Comparison of ENCODE assay signal across 24 cellular contexts in genomic region chr6:10540073-10540746, GRCh38. TPM values are rescaled to one million over a fixed set of nuclear protein-coding genes. Genes with fewer than 3 reads are reported as not detected.
DNase-seq lines count a peak whose midpoint lies in the region; ATAC-seq, FAIRE-seq and TF ChIP-seq lines count a peak whose summit lies in the region.
"Had no signal": no experiment of that assay in that cellular context is flagged by ENCODE, and none has a peak within 500 bp of the region (broad histone marks: within the 10 kb centered on the region; RNA-seq: fewer than 3 reads in every experiment).

No MANE protein-coding gene starts in this region.

- DNase-seq in GM12892 (ENCODE audit: insufficient read length) (no peak), WTC11 (ENCODE audit: low spot score) (no peak), cerebellar nuclear complex (lab: John Stamatoyannopoulos, UW) (no peak), H4 (ENCODE audit: low spot score) (no peak)
- DNase-seq in natural killer cell treated with Interleukin-12 subunit alpha and Interleukin-12 subunit beta and Interleukin-15 and Interleukin-18, amount 100 ng/mL, for 72 hours (ENCODE audit: low spot score) = no peak
- DNase-seq: activated CD4-positive, alpha-beta memory T cell treated with anti-CD3 and anti-CD28 coated beads for 36 hours; activated CD4-positive, CD25-positive, alpha-beta regulatory T cell; activated effector memory CD4-positive, alpha-beta T cell treated with anti-CD3 and anti-CD28 coated beads, Interleukin-2, amount 50 U/mL, for 16 hours; activated naive CD8-positive, alpha-beta T cell treated with anti-CD3 and anti-CD28 coated beads, Interleukin-2, amount 50 U/mL, for 24 hours; CD8-positive, alpha-beta T cell; DMS53; effector CD8-positive, alpha-beta T cell; foreskin melanocyte; hypothalamus; left ventricle myocardium superior; NCI-H1417; NCI-H524; small intestine; stimulated activated CD4-positive, alpha-beta T cell treated with anti-CD3 and anti-CD28 coated beads, Interleukin-2, amount 100 ng/mL, for 24 hours; T-helper 9 cell; uterus had no signal

- H3K4me3 Mint-ChIP-seq in WTC11 = no peak overlapping the region
- peak overlapping the region; percentile 35 for H3K4me3 Mint-ChIP-seq in stimulated activated memory B cell treated with anti-CD40 and anti-IgM and Interleukin-4, amounts not matched to agents 10 μg/mL and 1 μg/mL and 100 μg/mL, for 72 hours
- no peak overlapping the region for H3K4me3 Mint-ChIP-seq in natural killer cell treated with Interleukin-12 subunit alpha and Interleukin-12 subunit beta and Interleukin-15 and Interleukin-18, amount 100 ng/mL, for 72 hours
- H3K4me3 Mint-ChIP-seq: activated CD4-positive, alpha-beta memory T cell treated with anti-CD3 and anti-CD28 coated beads for 36 hours; activated naive CD8-positive, alpha-beta T cell treated with anti-CD3 and anti-CD28 coated beads, Interleukin-2, amount 50 U/mL, for 24 hours; CD8-positive, alpha-beta T cell; stimulated activated effector memory CD8-positive, alpha-beta T cell treated with anti-CD3 and anti-CD28 coated beads, Interleukin-12 subunit alpha, Interleukin-12 subunit beta, amount 100 ng/mL, for 72 hours had no signal

- H3K27me3 Mint-ChIP-seq in WTC11 (ENCODE audit: low read depth) = no peaks in the 10 kb centered on the region
- no peaks in the 10 kb centered on the region for H3K27me3 Mint-ChIP-seq in stimulated activated memory B cell treated with anti-CD40 and anti-IgM and Interleukin-4, amounts not matched to agents 10 μg/mL and 1 μg/mL and 100 μg/mL, for 72 hours
- H3K27me3 Mint-ChIP-seq in natural killer cell treated with Interleukin-12 subunit alpha and Interleukin-12 subunit beta and Interleukin-15 and Interleukin-18, amount 100 ng/mL, for 72 hours = peaks cover 14 to 27% of the 10 kb centered on the region in 2 donors
- H3K27me3 Mint-ChIP-seq: activated CD4-positive, alpha-beta memory T cell treated with anti-CD3 and anti-CD28 coated beads for 36 hours; activated naive CD8-positive, alpha-beta T cell treated with anti-CD3 and anti-CD28 coated beads, Interleukin-2, amount 50 U/mL, for 24 hours had no signal

- POLR2A ChIA-PET in WTC11 (lab: Charles Lee) = no interaction called here

- ATAC-seq in GM21723 (IDR thresholded peaks at IDR 0.05; ENCODE audit: unreplicated experiment) = peak; percentile 34
- ATAC-seq in WTC11 = no peak
- ATAC-seq in stimulated activated memory B cell treated with anti-CD40 and anti-IgM and Interleukin-4, amounts not matched to agents 10 μg/mL and 1 μg/mL and 100 μg/mL, for 72 hours = peak; percentile 74
- no peak for ATAC-seq in natural killer cell treated with Interleukin-12 subunit alpha and Interleukin-12 subunit beta and Interleukin-15 and Interleukin-18, amount 100 ng/mL, for 72 hours
- ATAC-seq: activated naive CD8-positive, alpha-beta T cell treated with anti-CD3 and anti-CD28 coated beads, Interleukin-2, amount 50 U/mL, for 24 hours; CD8-positive, alpha-beta T cell; left ventricle myocardium superior; stimulated activated effector memory CD8-positive, alpha-beta T cell treated with anti-CD3 and anti-CD28 coated beads, Interleukin-12 subunit alpha, Interleukin-12 subunit beta, amount 100 ng/mL, for 72 hours had no signal

- peaks cover 3% of the 10 kb centered on the region; the same call in 1 of the 2 replicates for H3K36me3 Mint-ChIP-seq in WTC11
- peaks cover 13% of the 10 kb centered on the region for H3K36me3 Mint-ChIP-seq in stimulated activated memory B cell treated with anti-CD40 and anti-IgM and Interleukin-4, amounts not matched to agents 10 μg/mL and 1 μg/mL and 100 μg/mL, for 72 hours
- no peaks in the 10 kb centered on the region for H3K36me3 Mint-ChIP-seq in natural killer cell treated with Interleukin-12 subunit alpha and Interleukin-12 subunit beta and Interleukin-15 and Interleukin-18, amount 100 ng/mL, for 72 hours
- H3K36me3 Mint-ChIP-seq: stimulated activated effector memory CD8-positive, alpha-beta T cell treated with anti-CD3 and anti-CD28 coated beads, Interleukin-12 subunit alpha, Interleukin-12 subunit beta, amount 100 ng/mL, for 72 hours had no signal

- peak overlapping the region; percentile 9; the same call in 1 of the 2 replicates for H3K27ac Mint-ChIP-seq in WTC11
- peak overlapping the region; percentile 97 for H3K27ac Mint-ChIP-seq in stimulated activated memory B cell treated with anti-CD40 and anti-IgM and Interleukin-4, amounts not matched to agents 10 μg/mL and 1 μg/mL and 100 μg/mL, for 72 hours
- H3K27ac Mint-ChIP-seq in natural killer cell treated with Interleukin-12 subunit alpha and Interleukin-12 subunit beta and Interleukin-15 and Interleukin-18, amount 100 ng/mL, for 72 hours = no peak overlapping the region
- H3K27ac Mint-ChIP-seq: activated CD4-positive, alpha-beta memory T cell treated with anti-CD3 and anti-CD28 coated beads for 36 hours; activated naive CD8-positive, alpha-beta T cell treated with anti-CD3 and anti-CD28 coated beads, Interleukin-2, amount 50 U/mL, for 24 hours; CD8-positive, alpha-beta T cell; stimulated activated effector memory CD8-positive, alpha-beta T cell treated with anti-CD3 and anti-CD28 coated beads, Interleukin-12 subunit alpha, Interleukin-12 subunit beta, amount 100 ng/mL, for 72 hours had no signal

- peak; percentile 81 for FAIRE-seq in GM12892 (lab: Jason Lieb, UNC)
- FAIRE-seq: small intestine had no signal

- CTCF ChIA-PET in WTC11 (lab: Charles Lee) = no interaction called here

- no peak for TF ChIP-seq POLR2A in GM12892 (IDR thresholded peaks at IDR 0.05; ENCODE audit: low read depth, low read length)

- peaks cover 4% of the 10 kb centered on the region for H3K9me3 Mint-ChIP-seq in WTC11
- peaks cover 4% of the 10 kb centered on the region for H3K9me3 Mint-ChIP-seq in stimulated activated memory B cell treated with anti-CD40 and anti-IgM and Interleukin-4, amounts not matched to agents 10 μg/mL and 1 μg/mL and 100 μg/mL, for 72 hours
- H3K9me3 Mint-ChIP-seq in natural killer cell treated with Interleukin-12 subunit alpha and Interleukin-12 subunit beta and Interleukin-15 and Interleukin-18, amount 100 ng/mL, for 72 hours = no peaks in the 10 kb centered on the region

- peaks cover 33% of the 10 kb centered on the region for H3K4me1 Mint-ChIP-seq in WTC11
- H3K4me1 Mint-ChIP-seq in stimulated activated memory B cell treated with anti-CD40 and anti-IgM and Interleukin-4, amounts not matched to agents 10 μg/mL and 1 μg/mL and 100 μg/mL, for 72 hours = peaks cover 57% of the 10 kb centered on the region
- H3K4me1 Mint-ChIP-seq in natural killer cell treated with Interleukin-12 subunit alpha and Interleukin-12 subunit beta and Interleukin-15 and Interleukin-18, amount 100 ng/mL, for 72 hours (ENCODE audit: low read depth in 2 of 2) = peaks cover 0 to 4% of the 10 kb centered on the region in 2 donors

- no peak for TF ChIP-seq CTCF in WTC11 (IDR thresholded peaks at IDR 0.05)

TF ChIP-seq in WTC11, 78 proteins besides CTCF, POLR2A, EP300 and RAD21:
- TF ChIP-seq AFF4 (CRISPR knock-in tag; IDR thresholded peaks at IDR 0.05; ENCODE audit: borderline replicate concordance) (no peak), E2F1 (CRISPR knock-in tag; IDR thresholded peaks at IDR 0.05) (no peak), IRF2 (CRISPR knock-in tag; IDR thresholded peaks at IDR 0.05; ENCODE audit: borderline replicate concordance, low read depth) (no peak)
TF ChIP-seq in WTC11: peak in this region for 0.

RNA-seq across cellular contexts. Expression of gene GCNT2, which starts 19.1 kb away (rescaled TPM):
- 8.2 TPM for polyA plus RNA-seq in GM12892 (2012; ENCODE audit: missing spikeins)
- total RNA-seq in WTC11 (2021) = 51.2 to 66.7 TPM (median 62.7 TPM) in 3 replicates
- total RNA-seq in natural killer cell treated with Interleukin-12 subunit alpha and Interleukin-12 subunit beta and Interleukin-15 and Interleukin-18, amount 100 ng/mL, for 72 hours = 1 to 10 TPM; 2.4 to 6.9 TPM
- total RNA-seq in H4 (2014; rRNA removed; shearing (Covaris generic)) = 5.4 and 6.8 TPM in 2 replicates

Comparison
In these comparisons a context has a peak if more than half of its experiments do, and no peak if none do; other contexts are left out.
1. ATAC-seq: peak in GM21723 (single experiment) and stimulated activated memory B cell treated with anti-CD40 and anti-IgM and Interleukin-4, amounts not matched to agents 10 μg/mL and 1 μg/mL and 100 μg/mL, for 72 hours (single experiment); none in WTC11 (single experiment) and natural killer cell treated with Interleukin-12 subunit alpha and Interleukin-12 subunit beta and Interleukin-15 and Interleukin-18, amount 100 ng/mL, for 72 hours (0 of 2).
2. H3K27ac Mint-ChIP-seq: peak in WTC11 (single experiment) and stimulated activated memory B cell treated with anti-CD40 and anti-IgM and Interleukin-4, amounts not matched to agents 10 μg/mL and 1 μg/mL and 100 μg/mL, for 72 hours (single experiment); none in natural killer cell treated with Interleukin-12 subunit alpha and Interleukin-12 subunit beta and Interleukin-15 and Interleukin-18, amount 100 ng/mL, for 72 hours (0 of 2).